ENCODE assay signal across 21 cellular contexts in the genomic region with DNA sequence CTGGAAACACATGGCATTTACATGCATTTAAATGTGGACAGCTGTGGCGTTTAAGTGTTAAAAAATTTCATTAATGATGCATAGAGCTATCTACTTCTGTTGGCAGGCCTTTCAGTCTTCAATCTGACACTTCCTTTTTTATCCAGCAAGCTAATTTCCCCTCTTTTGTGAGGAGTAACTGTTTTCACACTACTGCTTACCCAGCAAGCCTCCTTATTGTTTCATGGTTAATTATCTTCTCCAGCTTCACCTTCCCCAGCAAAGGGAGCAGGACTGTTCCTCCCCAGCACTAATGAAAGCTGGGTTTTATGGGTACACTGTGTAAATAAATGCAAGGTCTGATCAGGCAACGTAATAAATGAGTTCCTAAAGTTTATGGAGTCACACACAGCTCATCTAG.
DNase-seq lines count a peak whose midpoint lies in the region; ATAC-seq and TF ChIP-seq lines count a peak whose summit lies in the region.
"Had no signal": no experiment of that assay in that cellular context is flagged by ENCODE, and none has a peak within 500 bp of the region (broad histone marks: within the 10 kb centered on the region; RNA-seq: fewer than 3 reads in every experiment).

No MANE protein-coding gene starts in this region.

- H3K36me3 Mint-ChIP-seq in endodermal cell (ENCODE audit: low read depth) (peaks cover 6% of the 10 kb centered on the region), progenitor cell of endocrine pancreas (ENCODE audit: insufficient read depth) (no peaks in the 10 kb centered on the region)
- H3K36me3 Mint-ChIP-seq in CD8-positive, alpha-beta T cell = no peaks in the 10 kb centered on the region
- H3K36me3 Mint-ChIP-seq: CD4-positive, CD25-positive, alpha-beta regulatory T cell had no signal

- intact Hi-C loops in CD8-positive, alpha-beta T cell (cut with DNase I, micrococcal nuclease) = no loop called here

- no peak for ATAC-seq in CD8-positive, alpha-beta T cell
- ATAC-seq: HepG2; stimulated activated naive B cell treated with anti-CD40 and anti-IgM and Interleukin-4, amounts not matched to agents 10 μg/mL and 1 μg/mL and 100 μg/mL, for 72 hours had no signal

- TF ChIP-seq CTCF in endodermal cell (conservative IDR thresholded peaks at IDR 0.05) (no peak), progenitor cell of endocrine pancreas (IDR thresholded peaks at IDR 0.05; ENCODE audit: unreplicated experiment) (no peak)
- TF ChIP-seq CTCF in CD8-positive, alpha-beta T cell (IDR thresholded peaks at IDR 0.05) = no peak

- peak overlapping the region; percentile 19 for H3K4me3 Mint-ChIP-seq in endodermal cell
- no peak overlapping the region for H3K4me3 Mint-ChIP-seq in progenitor cell of endocrine pancreas (ENCODE audit: low read depth)
- H3K4me3 Mint-ChIP-seq in CD8-positive, alpha-beta T cell = no peak overlapping the region
- H3K4me3 Mint-ChIP-seq: CD4-positive, CD25-positive, alpha-beta regulatory T cell; stimulated activated naive B cell treated with anti-CD40 and anti-IgM and Interleukin-4, amounts not matched to agents 10 μg/mL and 1 μg/mL and 100 μg/mL, for 72 hours had no signal

- DNase-seq in SHP77 treated with DMSO at 0.1 percent for 48 hours (lab: John Stamatoyannopoulos, UW) (peak; percentile 8), SHP77 (lab: John Stamatoyannopoulos, UW) (no peak), NCI-H774 (lab: John Stamatoyannopoulos, UW) (peak; percentile 24), endodermal cell (no peak), progenitor cell of endocrine pancreas (ENCODE audit: low spot score, unreplicated experiment) (no peak)
- DNase-seq in stimulated activated CD4-positive, alpha-beta T cell treated with anti-CD3 and anti-CD28 coated beads, Interleukin-15, amount 100 ng/mL, for 24 hours = no peak
- no peak for DNase-seq in CD8-positive, alpha-beta T cell
- DNase-seq: ACHN; activated CD4-positive, alpha-beta T cell treated with anti-CD3 and anti-CD28 coated beads, Interleukin-2, amount 50 U/mL, for 1 hour; activated gamma-delta T cell treated with Interleukin-2 at 50 U/mL for 16 hours; CD4-positive, CD25-positive, alpha-beta regulatory T cell; cerebellar nuclear complex; DND-41; NK-92 treated with Interleukin-12 subunit alpha and Interleukin-12 subunit beta, amount 100 ng/mL, for 24 hours; stimulated activated naive B cell treated with anti-CD40 and anti-IgM and Interleukin-4, amounts not matched to agents 10 μg/mL and 1 μg/mL and 100 μg/mL, for 72 hours; transverse colon had no signal

- H3K4me1 ChIP-seq in endodermal cell (ENCODE audit: control insufficient read depth, insufficient read depth, low read length) = peaks cover 12% of the 10 kb centered on the region
- peaks cover 9% of the 10 kb centered on the region for H3K4me1 ChIP-seq in stomach smooth muscle (ENCODE audit: control insufficient read depth, insufficient read depth, low read length)
- no peaks in the 10 kb centered on the region for H3K4me1 ChIP-seq in CD8-positive, alpha-beta T cell (ENCODE audit: insufficient read depth, low read length)

- CTCF ChIA-PET in CD8-positive, alpha-beta T cell (lab: Charles Lee) = no interaction called here

- no peaks in the 10 kb centered on the region for H3K27me3 ChIP-seq in endodermal cell (ENCODE audit: control insufficient read depth, insufficient read depth, low read length, poor library complexity, severe bottlenecking)
- no peaks in the 10 kb centered on the region for H3K27me3 ChIP-seq in stomach smooth muscle (ENCODE audit: control insufficient read depth in 1 of 2, insufficient read depth in 2 of 2, low read length in 2 of 2)
- no peaks in the 10 kb centered on the region for H3K27me3 ChIP-seq in CD8-positive, alpha-beta T cell (ENCODE audit: insufficient read depth, low read length)
- H3K27me3 ChIP-seq: right atrium auricular region, transverse colon had no signal

- no peak overlapping the region for H3K27ac ChIP-seq in endodermal cell (ENCODE audit: low read depth, low read length)
- H3K27ac ChIP-seq in stomach smooth muscle (ENCODE audit: low read length) = no peak overlapping the region
- no peak overlapping the region for H3K27ac ChIP-seq in CD8-positive, alpha-beta T cell (ENCODE audit: low read depth, low read length)
- H3K27ac ChIP-seq: GM23248, right atrium auricular region, RWPE1 had no signal

- H3K27me3 Mint-ChIP-seq in endodermal cell (ENCODE audit: insufficient read depth) (no peaks in the 10 kb centered on the region), progenitor cell of endocrine pancreas (peaks cover 3% of the 10 kb centered on the region)
- no peaks in the 10 kb centered on the region for H3K27me3 Mint-ChIP-seq in CD8-positive, alpha-beta T cell (ENCODE audit: low read depth)
- H3K27me3 Mint-ChIP-seq: CD4-positive, CD25-positive, alpha-beta regulatory T cell; stimulated activated naive B cell treated with anti-CD40 and anti-IgM and Interleukin-4, amounts not matched to agents 10 μg/mL and 1 μg/mL and 100 μg/mL, for 72 hours had no signal

- H3K27ac Mint-ChIP-seq in endodermal cell (peak overlapping the region; percentile 82), progenitor cell of endocrine pancreas (no peak overlapping the region)
- no peak overlapping the region for H3K27ac Mint-ChIP-seq in CD8-positive, alpha-beta T cell
- H3K27ac Mint-ChIP-seq: CD4-positive, CD25-positive, alpha-beta regulatory T cell; stimulated activated naive B cell treated with anti-CD40 and anti-IgM and Interleukin-4, amounts not matched to agents 10 μg/mL and 1 μg/mL and 100 μg/mL, for 72 hours had no signal

- POLR2A ChIA-PET in CD8-positive, alpha-beta T cell (lab: Charles Lee) = no interaction called here

- H3K4me1 Mint-ChIP-seq in endodermal cell = peaks cover 26% of the 10 kb centered on the region
- peaks cover 12% of the 10 kb centered on the region for H3K4me1 Mint-ChIP-seq in progenitor cell of endocrine pancreas (ENCODE audit: low read depth)
- no peaks in the 10 kb centered on the region for H3K4me1 Mint-ChIP-seq in CD8-positive, alpha-beta T cell (ENCODE audit: low read depth)
- H3K4me1 Mint-ChIP-seq: CD4-positive, CD25-positive, alpha-beta regulatory T cell; stimulated activated naive B cell treated with anti-CD40 and anti-IgM and Interleukin-4, amounts not matched to agents 10 μg/mL and 1 μg/mL and 100 μg/mL, for 72 hours had no signal

- H3K9ac ChIP-seq in endodermal cell (ENCODE audit: extremely low read depth, low read length, poor library complexity, severe bottlenecking) (no peak overlapping the region), stomach smooth muscle (ENCODE audit: low read length in 2 of 2) (peak overlapping the region in 1 of 2 donors; percentile 18)
- H3K9ac ChIP-seq: GM23248 had no signal

- WGBS in endodermal cell (ENCODE audit: insufficient coverage in 1 of 2, insufficient read length in 1 of 2), 2 experiments = 43 to 48% methylated on average over 2 of the region's 2 CpGs

- peaks cover 17% of the 10 kb centered on the region for H3K9me3 ChIP-seq in endodermal cell (ENCODE audit: control insufficient read depth, low read length)
- no peaks in the 10 kb centered on the region for H3K9me3 ChIP-seq in stomach smooth muscle (ENCODE audit: control insufficient read depth in 2 of 2, low read length in 2 of 2)
- no peaks in the 10 kb centered on the region for H3K9me3 ChIP-seq in CD8-positive, alpha-beta T cell (ENCODE audit: low read length)
- H3K9me3 ChIP-seq: transverse colon had no signal

- H3K4me3 ChIP-seq in endodermal cell (ENCODE audit: low read length) (peak overlapping the region; percentile 12), stomach smooth muscle (ENCODE audit: low read length in 2 of 2) (peak overlapping the region; percentile 54 to 65)
- no peak overlapping the region for H3K4me3 ChIP-seq in CD8-positive, alpha-beta T cell (ENCODE audit: low read depth, low read length)

- no peaks in the 10 kb centered on the region for H3K36me3 ChIP-seq in endodermal cell (ENCODE audit: control insufficient read depth, insufficient read depth, low read length)
- H3K36me3 ChIP-seq in stomach smooth muscle (ENCODE audit: control insufficient read depth in 2 of 2, insufficient read depth in 2 of 2, low read length in 2 of 2) = peaks cover 0 to 3% of the 10 kb centered on the region in 2 donors
- no peaks in the 10 kb centered on the region for H3K36me3 ChIP-seq in CD8-positive, alpha-beta T cell (ENCODE audit: insufficient read depth, low read length)
- H3K36me3 ChIP-seq: right atrium auricular region, transverse colon had no signal

- H3K9me3 Mint-ChIP-seq in endodermal cell = peaks cover 31% of the 10 kb centered on the region
- peaks cover 13% of the 10 kb centered on the region for H3K9me3 Mint-ChIP-seq in progenitor cell of endocrine pancreas (ENCODE audit: low read depth)
- peaks cover 12% of the 10 kb centered on the region for H3K9me3 Mint-ChIP-seq in CD8-positive, alpha-beta T cell

Comparison
In these comparisons a context has a peak if more than half of its experiments do, and no peak if none do; other contexts are left out.
1. DNase-seq: peak in SHP77 treated with DMSO at 0.1 percent for 48 hours (single experiment) and NCI-H774 (single experiment); none in SHP77 (0 of 2), endodermal cell (single experiment), progenitor cell of endocrine pancreas (single experiment), stimulated activated CD4-positive, alpha-beta T cell treated with anti-CD3 and anti-CD28 coated beads, Interleukin-15, amount 100 ng/mL, for 24 hours (single experiment) and CD8-positive, alpha-beta T cell (0 of 7).